12 cellular contexts compared by ENCODE assay signal in genomic region chr1:113947388-113948107, GRCh38. TPM values are rescaled to one million over a fixed set of nuclear protein-coding genes. Genes with fewer than 3 reads are reported as not detected.
DNase-seq lines count a peak whose midpoint lies in the region; ATAC-seq, FAIRE-seq and TF ChIP-seq lines count a peak whose summit lies in the region.
"Had no signal": no experiment of that assay in that cellular context is flagged by ENCODE, and none has a peak within 500 bp of the region (broad histone marks: within the 10 kb centered on the region; RNA-seq: fewer than 3 reads in every experiment).

No MANE protein-coding gene starts in this region.

- no peaks in the 10 kb centered on the region; the same call in 1 of the 2 replicates for H4K20me1 ChIP-seq in GM12878 (ENCODE audit: control insufficient read depth, insufficient read depth)

- peak overlapping the region; percentile 39; the same call in 1 of the 2 replicates for H2AFZ ChIP-seq in GM12878 (ENCODE audit: control insufficient read depth, low read depth, low read length)

- H3K36me3 ChIP-seq in cardiac muscle cell (no peaks in the 10 kb centered on the region), GM12878 (ENCODE audit: control insufficient read depth in 2 of 2, insufficient read depth in 2 of 2, low read length in 1 of 2) (peaks cover 0 to 3% of the 10 kb centered on the region in 2 experiments; a peak in 2 of 4 replicates), muscle layer of duodenum (ENCODE audit: control insufficient read depth in 1 of 2, insufficient read depth in 2 of 2, low read length in 2 of 2) (peaks cover 0 to 5% of the 10 kb centered on the region in 2 donors), urinary bladder (ENCODE audit: insufficient read depth) (no peaks in the 10 kb centered on the region)

- 3% methylated on average over 3 of the region's 3 CpGs for WGBS in GM12878 (ENCODE audit: insufficient coverage, insufficient replicate concordance, low lambda C conversion rate, missing lambda C conversion rate)
- 16% methylated on average over 3 of the region's 3 CpGs for WGBS in urinary bladder

- in situ Hi-C loops in GM12878 (cut with MboI) = no loop called here

- TF ChIP-seq RAD21 in GM12878 (IDR thresholded peaks at IDR 0.05; ENCODE audit: insufficient read depth, low read depth, low read length) = no peak

- H3K27ac ChIP-seq in cardiac muscle cell = peak overlapping the region; percentile 32
- H3K27ac ChIP-seq in GM12878 (ENCODE audit: control insufficient read depth, insufficient read depth) = peak overlapping the region; percentile 50
- peak overlapping the region; percentile 74 for H3K27ac ChIP-seq in muscle layer of duodenum (ENCODE audit: low read length)
- peak overlapping the region; percentile 41 for H3K27ac ChIP-seq in urinary bladder (ENCODE audit: low read depth)

- no peak for TF ChIP-seq EP300 in GM12878 (IDR thresholded peaks at IDR 0.05; ENCODE audit: borderline replicate concordance in 1 of 2, control insufficient read depth in 1 of 2, low read depth in 2 of 2, low read length in 2 of 2)

- POLR2A ChIA-PET in GM12878 (lab: Charles Lee) = interaction anchor here (1.1 to 4.6 kb wide), 4 partner anchors 13 to 71 kb away, joined by 3 to 34 read pairs (median 8); partner anchors contain the start of genes AP4B1 and HIPK1

- BruUV-seq in GM12878 (replicated peaks; lab: Mats Ljungman, UMichigan) = TSS peak; percentile 22

- intact Hi-C loops in left ventricle myocardium superior (cut with micrococcal nuclease) (no loop called here), GM12878 (cut with micrococcal nuclease; ENCODE audit: unreplicated experiment) (no loop called here)

- H3K9ac ChIP-seq in GM12878 (ENCODE audit: control insufficient read depth, insufficient read depth, low read length) = no peak overlapping the region; the same call in 1 of the 2 replicates

- H3K4me3 ChIP-seq in cardiac muscle cell (no peak overlapping the region), GM12878 (peak overlapping the region; percentile 1; the same call in 1 of the 2 replicates), muscle layer of duodenum (ENCODE audit: low read depth in 1 of 2, low read length in 2 of 2) (peak overlapping the region in 1 of 2 donors; percentile 13), urinary bladder (ENCODE audit: low read depth, low read length) (no peak overlapping the region)

- SMC1A ChIA-PET in GM12878 (lab: Charles Lee; ENCODE audit: uncharacterized antibody, unreplicated experiment) = interaction anchor here (0.7 to 6.4 kb wide), 20 partner anchors 10 to 335 kb away, joined by 3 to 99 read pairs (median 5); partner anchors contain the start of genes AP4B1, DCLRE1B, HIPK1 and RSBN1

- TF ChIP-seq CTCF in cardiac muscle cell (IDR thresholded peaks at IDR 0.05; ENCODE audit: low read depth, low read length) = no peak
- TF ChIP-seq CTCF in GM12878 (IDR thresholded peaks at IDR 0.05 in 2 of 3, conservative IDR thresholded peaks at IDR 0.05 in 1 of 3; ENCODE audit: control insufficient read depth in 2 of 3, extremely low read depth in 1 of 3, insufficient read depth in 1 of 3, low read depth in 3 of 3, low read length in 3 of 3) = no peak

- DNase-seq in cardiac muscle cell (ENCODE audit: low read depth in 1 of 2, low spot score in 1 of 2) (no peak), left ventricle myocardium superior (no peak), GM12878 (ENCODE audit: low read depth, low spot score) (no peak), RCC 7860 (ENCODE audit: low spot score) (no peak), NCI-H1694 treated with DMSO at 0.1 percent for 48 hours (lab: John Stamatoyannopoulos, UW) (no peak), SKM-1 (lab: John Stamatoyannopoulos, UW; ENCODE audit: unreplicated experiment) (no peak)
- DNase-seq: activated CD8-positive, alpha-beta memory T cell treated with anti-CD3 and anti-CD28 coated beads, Interleukin-2, amount 50 U/mL, for 48 hours; AML-193; nucleus accumbens; stimulated activated CD8-positive, alpha-beta memory T cell treated with anti-CD3 and anti-CD28 coated beads, Interleukin-4, amount 100 ng/mL, for 48 hours had no signal

- H3K9me3 ChIP-seq in cardiac muscle cell (ENCODE audit: low read depth) (no peaks in the 10 kb centered on the region), GM12878 (replicated peaks; ENCODE audit: control insufficient read depth, insufficient read depth, low read length) (peaks cover 7% of the 10 kb centered on the region), muscle layer of duodenum (ENCODE audit: control insufficient read depth in 1 of 2, low read length in 2 of 2) (no peaks in the 10 kb centered on the region)

- H3K4me1 ChIP-seq in cardiac muscle cell (ENCODE audit: low read depth) = peaks cover 20% of the 10 kb centered on the region
- H3K4me1 ChIP-seq in GM12878 (ENCODE audit: control insufficient read depth, insufficient read depth, low read length) = peaks cover 24% of the 10 kb centered on the region
- peaks cover 16 to 46% of the 10 kb centered on the region in 2 donors for H3K4me1 ChIP-seq in muscle layer of duodenum (ENCODE audit: control insufficient read depth in 1 of 2, insufficient read depth in 2 of 2, low read length in 2 of 2)
- H3K4me1 ChIP-seq in urinary bladder (ENCODE audit: insufficient read depth) = peaks cover 2% of the 10 kb centered on the region

- CTCF ChIA-PET in GM12878 (lab: Yijun Ruan, JAX) = interaction anchor here (0.6 to 2.4 kb wide), 10 partner anchors 9 to 335 kb away, joined by 3 to 19 read pairs (median 4); partner anchors contain the start of gene AP4B1

- H3K27me3 ChIP-seq in cardiac muscle cell (no peaks in the 10 kb centered on the region), GM12878 (replicated peaks in 1 of 2; ENCODE audit: control insufficient read depth in 2 of 2, insufficient read depth in 2 of 2, low read length in 1 of 2) (no peaks in the 10 kb centered on the region), muscle layer of duodenum (ENCODE audit: low read depth, low read length) (no peaks in the 10 kb centered on the region)

- peaks cover 52% of the 10 kb centered on the region for H3K79me2 ChIP-seq in GM12878 (ENCODE audit: control insufficient read depth, insufficient read depth, low read length)

- FAIRE-seq in GM12878 (lab: Jason Lieb, UNC) (no peak), RCC 7860 (lab: Jason Lieb, UNC) (no peak)

- RAD21 ChIA-PET in GM12878 (lab: Charles Lee; ENCODE audit: unreplicated experiment) = interaction anchor here (0.9 to 3.3 kb wide), 6 partner anchors 16 to 112 kb away, joined by 3 to 27 read pairs (median 6); partner anchors contain the start of gene HIPK1

- no peak for ATAC-seq in left ventricle myocardium superior
- ATAC-seq in GM12878 = peak; percentile 52

- no peak for TF ChIP-seq POLR2A in GM12878 (IDR thresholded peaks at IDR 0.05; ENCODE audit: low read depth, low read length)

- H3K4me2 ChIP-seq in GM12878 (ENCODE audit: control insufficient read depth, insufficient read depth) = peak overlapping the region; percentile 74; the same call in 1 of the 2 replicates

RNA-seq across cellular contexts. Expression of gene HIPK1, which starts 18.4 kb away (rescaled TPM):
- total RNA-seq in cardiac muscle cell = 23.4 and 27.7 TPM in 2 replicates
- 14.1 and 19.3 TPM in 2 replicates for polyA plus RNA-seq in cardiac muscle cell
- 52.2 TPM for total RNA-seq in left ventricle myocardium superior
- total RNA-seq in GM12878 (2013; cell fraction: nucleolus; rRNA removed) = 23.1 and 25.9 TPM in 2 replicates
- 14.3 and 16.1 TPM in 2 replicates for total RNA-seq in GM12878 (2014; rRNA removed)
- 10.4 and 11.6 TPM in 2 replicates for total RNA-seq in GM12878 (2014; rRNA removed; fragmentation: Illumina TruSeq; extraction: Trizol)
- total RNA-seq in GM12878 (2021) = 26.5 and 28.0 TPM in 2 replicates
- 7.9 TPM for polyA plus RNA-seq in GM12878 (2011; ENCODE audit: low read depth)
- polyA plus RNA-seq in GM12878 (2011; rRNA removed) = 26.9 and 33.9 TPM in 2 replicates
- polyA plus RNA-seq in GM12878 (2011; cell fraction: cytosol; rRNA removed) = 31.9 and 32.8 TPM in 2 replicates
- 34.9 and 47.6 TPM in 2 replicates for polyA plus RNA-seq in GM12878 (2011; cell fraction: nucleus; rRNA removed)
- 8.5 and 11.6 TPM in 2 replicates for polyA plus RNA-seq in GM12878 (2012)
- polyA plus RNA-seq in GM12878 (2014; fragmentation: Illumina TruSeq; extraction: Trizol) = 17.5 and 26.6 TPM in 2 replicates
- polyA plus RNA-seq in GM12878 (2014; fragmentation: Nextera tagmentation; extraction: Ambion mirVana) = 1 to 10 TPM; 4.2 to 4.5 TPM
- 12.5 and 13.4 TPM in 2 replicates for polyA plus RNA-seq in GM12878 (2014; rRNA removed)
- polyA plus RNA-seq in GM12878 (2016; fragmentation: Nextera tagmentation; extraction: Ambion mirVana) = 1 to 10 TPM; 4.8 to 6.1 TPM
- polyA minus RNA-seq in GM12878 (2011; rRNA and poly(A)+ RNA removed) = 113 and 122 TPM in 2 replicates
- polyA minus RNA-seq in GM12878 (2011; cell fraction: cytosol; rRNA and poly(A)+ RNA removed) = 35.3 and 36.7 TPM in 2 replicates
- polyA minus RNA-seq in GM12878 (2011; cell fraction: nucleus; rRNA and poly(A)+ RNA removed) = 24.9 and 29.2 TPM in 2 replicates
- 41.7 TPM for total RNA-seq in urinary bladder
- 23.5 TPM for polyA plus RNA-seq in urinary bladder

RNA-seq across cellular contexts. Expression of gene OLFML3, which starts 31.7 kb away (rescaled TPM):
- total RNA-seq in cardiac muscle cell = 15.4 and 16.0 TPM in 2 replicates
- 9.7 and 13.5 TPM in 2 replicates for polyA plus RNA-seq in cardiac muscle cell
- 10.8 TPM for total RNA-seq in left ventricle myocardium superior
- not detected in 2 replicates for total RNA-seq in GM12878 (2013; cell fraction: nucleolus; rRNA removed)
- not detected in 2 replicates for total RNA-seq in GM12878 (2014; rRNA removed)
- total RNA-seq in GM12878 (2014; rRNA removed; fragmentation: Illumina TruSeq; extraction: Trizol) = not detected in 2 replicates
- 0.11 TPM in 1 of 2 replicates, not detected in the other for total RNA-seq in GM12878 (2021)
- not detected for polyA plus RNA-seq in GM12878 (2011; ENCODE audit: low read depth)
- not detected in 2 replicates for polyA plus RNA-seq in GM12878 (2011; rRNA removed)
- polyA plus RNA-seq in GM12878 (2011; cell fraction: cytosol; rRNA removed) = 0.03 and 0.06 TPM in 2 replicates
- polyA plus RNA-seq in GM12878 (2011; cell fraction: nucleus; rRNA removed) = 0.12 TPM in 2 replicates
- not detected in 2 replicates for polyA plus RNA-seq in GM12878 (2012)
- polyA plus RNA-seq in GM12878 (2014; fragmentation: Illumina TruSeq; extraction: Trizol) = 0.03 TPM in 1 of 2 replicates, not detected in the other
- polyA plus RNA-seq in GM12878 (2014; fragmentation: Nextera tagmentation; extraction: Ambion mirVana) = not detected
- polyA plus RNA-seq in GM12878 (2014; rRNA removed) = not detected in 2 replicates
- polyA plus RNA-seq in GM12878 (2016; fragmentation: Nextera tagmentation; extraction: Ambion mirVana) = not detected
- polyA minus RNA-seq in GM12878 (2011; rRNA and poly(A)+ RNA removed) = 0.10 and 0.59 TPM in 2 replicates
- not detected in 2 replicates for polyA minus RNA-seq in GM12878 (2011; cell fraction: cytosol; rRNA and poly(A)+ RNA removed)
- polyA minus RNA-seq in GM12878 (2011; cell fraction: nucleus; rRNA and poly(A)+ RNA removed) = 0.85 and 1.1 TPM in 2 replicates
- 206 TPM for total RNA-seq in urinary bladder
- polyA plus RNA-seq in urinary bladder = 144 TPM

RNA-seq across cellular contexts. Expression of gene DCLRE1B, which starts 42.4 kb away (rescaled TPM):
- total RNA-seq in cardiac muscle cell (5.6 and 6.3 TPM in 2 replicates), left ventricle myocardium superior (1.9 TPM), GM12878 (2014; rRNA removed) (13.5 and 13.8 TPM in 2 replicates), GM12878 (2014; rRNA removed; fragmentation: Illumina TruSeq; extraction: Trizol) (11.9 and 12.8 TPM in 2 replicates), GM12878 (2021) (13.6 and 14.3 TPM in 2 replicates), urinary bladder (5.0 TPM)
- polyA plus RNA-seq in cardiac muscle cell (3.4 and 5.5 TPM in 2 replicates), GM12878 (2011; rRNA removed) (5.5 and 7.4 TPM in 2 replicates), GM12878 (2014; fragmentation: Illumina TruSeq; extraction: Trizol) (13.3 and 15.6 TPM in 2 replicates), GM12878 (2014; fragmentation: Nextera tagmentation; extraction: Ambion mirVana) (1 to 10 TPM; 5.4 to 7.4 TPM), GM12878 (2014; rRNA removed) (10.3 and 13.0 TPM in 2 replicates), GM12878 (2016; fragmentation: Nextera tagmentation; extraction: Ambion mirVana) (10 to 100 TPM; 16.5 to 18.3 TPM), urinary bladder (5.1 TPM)
- 4.6 and 5.2 TPM in 2 replicates for total RNA-seq in GM12878 (2013; cell fraction: nucleolus; rRNA removed)
- 4.5 TPM for polyA plus RNA-seq in GM12878 (2011; ENCODE audit: low read depth)
- polyA plus RNA-seq in GM12878 (2011; cell fraction: cytosol; rRNA removed) = 9.8 and 10.6 TPM in 2 replicates
- 4.3 and 6.0 TPM in 2 replicates for polyA plus RNA-seq in GM12878 (2011; cell fraction: nucleus; rRNA removed)
- polyA plus RNA-seq in GM12878 (2012) = 6.1 and 6.2 TPM in 2 replicates
- polyA minus RNA-seq in GM12878 (2011; rRNA and poly(A)+ RNA removed) = 6.8 and 10.5 TPM in 2 replicates
- polyA minus RNA-seq in GM12878 (2011; cell fraction: cytosol; rRNA and poly(A)+ RNA removed) = 5.6 and 7.2 TPM in 2 replicates
- 2.3 and 5.5 TPM in 2 replicates for polyA minus RNA-seq in GM12878 (2011; cell fraction: nucleus; rRNA and poly(A)+ RNA removed)

RNA-seq across cellular contexts. Expression of gene AP4B1, which starts 42.9 kb away (rescaled TPM):
- total RNA-seq in cardiac muscle cell = 8.8 and 18.8 TPM in 2 replicates
- polyA plus RNA-seq in cardiac muscle cell = 18.3 and 22.5 TPM in 2 replicates
- 15.4 TPM for total RNA-seq in left ventricle myocardium superior
- total RNA-seq in GM12878 (2013; cell fraction: nucleolus; rRNA removed) = 148 and 154 TPM in 2 replicates
- 33.5 and 37.3 TPM in 2 replicates for total RNA-seq in GM12878 (2014; rRNA removed)
- total RNA-seq in GM12878 (2014; rRNA removed; fragmentation: Illumina TruSeq; extraction: Trizol) = 29.3 and 29.7 TPM in 2 replicates
- total RNA-seq in GM12878 (2021) = 23.8 and 30.7 TPM in 2 replicates
- polyA plus RNA-seq in GM12878 (2011; ENCODE audit: low read depth) = 22.7 TPM
- 61.0 and 77.0 TPM in 2 replicates for polyA plus RNA-seq in GM12878 (2011; rRNA removed)
- polyA plus RNA-seq in GM12878 (2011; cell fraction: cytosol; rRNA removed) = 39.0 and 42.6 TPM in 2 replicates
- polyA plus RNA-seq in GM12878 (2011; cell fraction: nucleus; rRNA removed) = 122 and 127 TPM in 2 replicates
- polyA plus RNA-seq in GM12878 (2012) = 23.5 and 25.9 TPM in 2 replicates
- polyA plus RNA-seq in GM12878 (2014; fragmentation: Illumina TruSeq; extraction: Trizol) = 36.7 and 44.0 TPM in 2 replicates
- 10 to 100 TPM; 27.2 to 29.0 TPM for polyA plus RNA-seq in GM12878 (2014; fragmentation: Nextera tagmentation; extraction: Ambion mirVana)
- 31.2 and 40.7 TPM in 2 replicates for polyA plus RNA-seq in GM12878 (2014; rRNA removed)
- 10 to 100 TPM; 32.6 to 38.1 TPM for polyA plus RNA-seq in GM12878 (2016; fragmentation: Nextera tagmentation; extraction: Ambion mirVana)
- polyA minus RNA-seq in GM12878 (2011; rRNA and poly(A)+ RNA removed) = 40.2 and 49.7 TPM in 2 replicates
- 14.0 and 22.0 TPM in 2 replicates for polyA minus RNA-seq in GM12878 (2011; cell fraction: cytosol; rRNA and poly(A)+ RNA removed)
- polyA minus RNA-seq in GM12878 (2011; cell fraction: nucleus; rRNA and poly(A)+ RNA removed) = 26.4 and 37.2 TPM in 2 replicates
- 35.3 TPM for total RNA-seq in urinary bladder
- polyA plus RNA-seq in urinary bladder = 9.2 TPM

Comparison
In these comparisons a context has a peak if more than half of its experiments do, and no peak if none do; other contexts are left out.
1. RNA of gene OLFML3, which starts 31.7 kb away (total RNA-seq): 206 TPM in urinary bladder (single experiment); 15.4 to 16.0 TPM in cardiac muscle cell, 10.8 TPM in left ventricle myocardium superior (single experiment) and 0.11 TPM in GM12878; every median in the first group is over 10 times any median in the second.
2. Peak in every context shown above with its lines, with median percentiles within 50 percentile points of each other: H3K27ac ChIP-seq.